ENCODE assay signal across 7 cellular contexts in genomic region chr1:178679237-178679636, GRCh38.
"Had no signal": no experiment of that assay in that cellular context is flagged by ENCODE, and none has a peak within 500 bp of the region (broad histone marks: within the 10 kb centered on the region; RNA-seq: fewer than 3 reads in every experiment).

No MANE protein-coding gene starts in this region.

- H3K4me2 ChIP-seq: KMS-11 had no signal

- H3K27me3 Mint-ChIP-seq: IgD-negative memory B cell had no signal

- H3K4me1 ChIP-seq: HAP-1 had no signal

- H3K27ac ChIP-seq: KMS-11 had no signal

- H3K4me3 ChIP-seq: HAP-1 had no signal

- H3K9me3 ChIP-seq: HAP-1 had no signal

- FAIRE-seq: HTR-8/SVneo had no signal

- H3K4me3 Mint-ChIP-seq: IgD-negative memory B cell had no signal

- H3K36me3 ChIP-seq: HAP-1 had no signal

- DNase-seq: GOT3, H7, KBM-7 had no signal

- H3K9ac ChIP-seq: KMS-11 had no signal
